In genomic region chr3:186189492-186189891, GRCh38 we compare ENCODE assay signal across 25 cellular contexts.
"Had no signal": no experiment of that assay in that cellular context is flagged by ENCODE, and none has a peak within 500 bp of the region (broad histone marks: within the 10 kb centered on the region; RNA-seq: fewer than 3 reads in every experiment).

No MANE protein-coding gene starts in this region.

- H3K36me3 Mint-ChIP-seq: activated naive CD4-positive, alpha-beta T cell treated with anti-CD3 and anti-CD28 coated beads, Interleukin-2, amount 50 U/mL, for 72 hours; brain had no signal

- H3K9me3 Mint-ChIP-seq: activated naive CD8-positive, alpha-beta T cell treated with anti-CD3 and anti-CD28 coated beads, Interleukin-2, amount 50 U/mL, for 24 hours; activated T-cell treated with anti-CD3 and anti-CD28 coated beads, Interleukin-2, amount 50 U/mL, for 24 hours; activated T-helper 1 cell treated with anti-CD3 and anti-CD28 coated beads, Interleukin-12 subunit alpha, Interleukin-12 subunit beta, Interleukin-2, Interleukin-4 antibody, amounts not matched to agents 30 ng/mL and 10 ng/mL and 1 ng/mL, durations not matched to agents 14 hours and 24 hours and 36 hours; brain; T-helper 1 cell treated with Interleukin-12 subunit alpha and Interleukin-12 subunit beta and Interleukin-4 antibody, amounts not matched to agents 30 μg/mL and 1 μg/mL, for 36 hours had no signal

- ATAC-seq: activated CD8-positive, alpha-beta T cell treated with anti-CD3 and anti-CD28 coated beads, Interleukin-2, amount 10 ng/mL, durations not matched to agents 7 days and 5 days; activated naive CD4-positive, alpha-beta T cell treated with anti-CD3 and anti-CD28 coated beads, Interleukin-2, amount 50 U/mL, for 72 hours; activated naive CD8-positive, alpha-beta T cell treated with anti-CD3 and anti-CD28 coated beads, Interleukin-2, amount 50 U/mL, for 24 hours; PC-3 had no signal

- H3K27ac ChIP-seq: cardiac muscle cell had no signal

- H3K4me3 ChIP-seq: cardiac muscle cell had no signal

- FAIRE-seq: astrocyte, RCC 7860 had no signal

- H3K27ac Mint-ChIP-seq: activated CD8-positive, alpha-beta T cell treated with anti-CD3 and anti-CD28 coated beads, Interleukin-2, amount 10 ng/mL, durations not matched to agents 7 days and 5 days; activated naive CD4-positive, alpha-beta T cell treated with anti-CD3 and anti-CD28 coated beads, Interleukin-2, amount 50 U/mL, for 72 hours; activated naive CD8-positive, alpha-beta T cell treated with anti-CD3 and anti-CD28 coated beads, Interleukin-2, amount 50 U/mL, for 24 hours; activated T-cell treated with anti-CD3 and anti-CD28 coated beads, Interleukin-2, amount 50 U/mL, for 24 hours; activated T-helper 1 cell treated with anti-CD3 and anti-CD28 coated beads, Interleukin-12 subunit alpha, Interleukin-12 subunit beta, Interleukin-2, Interleukin-4 antibody, amounts not matched to agents 30 ng/mL and 10 ng/mL and 1 ng/mL, durations not matched to agents 14 hours and 24 hours and 36 hours; brain; T-helper 1 cell treated with Interleukin-12 subunit alpha and Interleukin-12 subunit beta and Interleukin-4 antibody, amounts not matched to agents 30 μg/mL and 1 μg/mL, for 36 hours had no signal

- DNase-seq: activated CD4-positive, alpha-beta T cell treated with anti-CD3 and anti-CD28 coated beads for 48 hours; activated CD4-positive, alpha-beta T cell treated with anti-CD3 and anti-CD28 coated beads, Interleukin-2, amount 50 U/mL, for 4 hours; activated CD4-positive, CD25-positive, alpha-beta regulatory T cell treated with anti-CD3 and anti-CD28 coated beads, Interleukin-2, amount 50 U/mL, for 72 hours; activated CD8-positive, alpha-beta T cell treated with anti-CD3 and anti-CD28 coated beads, Interleukin-2, amount 10 ng/mL, durations not matched to agents 7 days and 5 days; activated effector memory CD4-positive, alpha-beta T cell treated with Interleukin-2 at 50 U/mL for 16 hours; activated naive CD4-positive, alpha-beta T cell treated with Interleukin-2 at 50 U/mL for 16 hours; activated naive CD8-positive, alpha-beta T cell treated with anti-CD3 and anti-CD28 coated beads, Interleukin-2, amount 50 U/mL, for 24 hours; activated T-cell treated with anti-CD3 and anti-CD28 coated beads, Interleukin-2, amount 50 U/mL, for 24 hours; amygdala; Kasumi-1; KBM-7; NCI-H1417; NCI-H1694; NCI-H2029; NCI-H446; NCI-H524; PC-3; SHP77 treated with DMSO at 0.1 percent for 48 hours had no signal

- H3K4me3 Mint-ChIP-seq: activated CD8-positive, alpha-beta T cell treated with anti-CD3 and anti-CD28 coated beads, Interleukin-2, amount 10 ng/mL, durations not matched to agents 7 days and 5 days; activated naive CD8-positive, alpha-beta T cell treated with anti-CD3 and anti-CD28 coated beads, Interleukin-2, amount 50 U/mL, for 24 hours; activated T-cell treated with anti-CD3 and anti-CD28 coated beads, Interleukin-2, amount 50 U/mL, for 24 hours; activated T-helper 1 cell treated with anti-CD3 and anti-CD28 coated beads, Interleukin-12 subunit alpha, Interleukin-12 subunit beta, Interleukin-2, Interleukin-4 antibody, amounts not matched to agents 30 ng/mL and 10 ng/mL and 1 ng/mL, durations not matched to agents 14 hours and 24 hours and 36 hours; brain; T-helper 1 cell treated with Interleukin-12 subunit alpha and Interleukin-12 subunit beta and Interleukin-4 antibody, amounts not matched to agents 30 μg/mL and 1 μg/mL, for 36 hours had no signal
